In genomic region chr1:159923203-159924024, GRCh38 we compare ENCODE assay signal across 8 cellular contexts. TPM values are rescaled to one million over a fixed set of nuclear protein-coding genes. Genes with fewer than 3 reads are reported as not detected.
DNase-seq lines count a peak whose midpoint lies in the region; ATAC-seq and TF ChIP-seq lines count a peak whose summit lies in the region.

No MANE protein-coding gene starts in this region.

- no peak overlapping the region for H2AFZ ChIP-seq in Loucy (ENCODE audit: low read length)

- H3K36me3 ChIP-seq in H7 (replicated peaks; ENCODE audit: control insufficient read depth, insufficient read depth, low read length) (peaks cover 15% of the 10 kb centered on the region), Loucy (ENCODE audit: insufficient read depth, low read length) (peaks cover 28% of the 10 kb centered on the region), iPS-20b (ENCODE audit: insufficient read depth, low read depth, low read length) (peaks cover 35% of the 10 kb centered on the region)

- peak; percentile 66 for ATAC-seq in T-helper 17 cell

- H3K27ac ChIP-seq in angular gyrus (ENCODE audit: low read depth, low read length) (peak overlapping the region; percentile 67), iPS-20b (ENCODE audit: low read length) (no peak overlapping the region)

- no peak for TF ChIP-seq CTCF in Loucy (conservative IDR thresholded peaks at IDR 0.05; ENCODE audit: low read length)

- H3K27me3 Mint-ChIP-seq in T-helper 17 cell: no peaks in the 10 kb centered on the region

- H3K4me2 ChIP-seq in Loucy (ENCODE audit: low read depth, low read length, poor library complexity, severe bottlenecking): peak overlapping the region; percentile 99

- H3K27me3 ChIP-seq in H7 (ENCODE audit: control insufficient read depth, insufficient read depth, low read length) (peaks cover 3% of the 10 kb centered on the region), Loucy (ENCODE audit: insufficient read depth, low read length, poor library complexity, severe bottlenecking) (peaks cover 8% of the 10 kb centered on the region), iPS-20b (ENCODE audit: insufficient read depth, low read length) (peaks cover 19% of the 10 kb centered on the region)

- H3K9me3 ChIP-seq in Loucy (ENCODE audit: insufficient read depth, low read depth, low read length): no peaks in the 10 kb centered on the region
- H3K9me3 ChIP-seq in T-helper 17 cell (ENCODE audit: control insufficient read depth, low read length, poor library complexity, severe bottlenecking): no peaks in the 10 kb centered on the region
- no peaks in the 10 kb centered on the region for H3K9me3 ChIP-seq in iPS-20b (ENCODE audit: insufficient read depth, low read depth, low read length)

- peak overlapping the region; percentile 96 for H3K9ac ChIP-seq in Loucy (ENCODE audit: low read depth, low read length, poor library complexity, severe bottlenecking)
- peak overlapping the region; percentile 57; the same call in 1 of the 2 replicates for H3K9ac ChIP-seq in iPS-20b (ENCODE audit: low read depth, low read length)

- no peaks in the 10 kb centered on the region for H3K9me2 ChIP-seq in Loucy (replicated peaks; ENCODE audit: low read depth, low read length)

- H3K4me1 Mint-ChIP-seq in T-helper 17 cell: peaks cover 60% of the 10 kb centered on the region

- H3F3A ChIP-seq in Loucy (ENCODE audit: low read depth): no peaks in the 10 kb centered on the region

- peaks cover 57% of the 10 kb centered on the region for H3K4me1 ChIP-seq in Loucy (ENCODE audit: insufficient read depth, low read length, poor library complexity, severe bottlenecking)
- peaks cover 14% of the 10 kb centered on the region; the same call in 1 of the 2 replicates for H3K4me1 ChIP-seq in iPS-20b (ENCODE audit: insufficient read depth, low read length)

- DNase-seq in GDM1 (lab: John Stamatoyannopoulos, UW) (peak; percentile 66), H7 (peak; percentile 91), T-helper 17 cell (peak; percentile 73 to 92 (median 90)), middle frontal gyrus (ENCODE audit: extremely low spot score, low spot score) (no peak)
- DNase-seq in stimulated activated CD4-positive, alpha-beta T cell treated with anti-CD3 and anti-CD28 coated beads, Interleukin-12 subunit alpha, Interleukin-12 subunit beta, amount 100 ng/mL, for 4 hours: peak; percentile 46

- H3K4me3 ChIP-seq in H7 (ENCODE audit: insufficient read depth, low read depth, low read length) (peak overlapping the region; percentile 90), Loucy (ENCODE audit: low read length, poor library complexity, severe bottlenecking) (peak overlapping the region; percentile 91), iPS-20b (ENCODE audit: low read length) (peak overlapping the region; percentile 71)

- peaks cover 82% of the 10 kb centered on the region for H3K79me2 ChIP-seq in Loucy (ENCODE audit: insufficient read depth, low read length)

- peaks cover 10% of the 10 kb centered on the region for H3K36me3 Mint-ChIP-seq in T-helper 17 cell (ENCODE audit: low read depth)

- H3K4me3 Mint-ChIP-seq in T-helper 17 cell: peak overlapping the region; percentile 90

- H3K27ac Mint-ChIP-seq in T-helper 17 cell: peak overlapping the region; percentile 96

- peaks cover 68% of the 10 kb centered on the region for H4K20me1 ChIP-seq in Loucy (ENCODE audit: insufficient read depth, low read length, poor library complexity, severe bottlenecking)

RNA-seq across cellular contexts. Expression of gene TAGLN2, which starts 1.9 kb away (rescaled TPM):
- total RNA-seq in H7 (2014; rRNA removed; shearing (Covaris generic)): 242 and 387 TPM in 2 replicates
- 100 to 1,000 TPM; 515 to 717 TPM for total RNA-seq in T-helper 17 cell

RNA-seq across cellular contexts. Expression of gene IGSF9, which starts 22.0 kb away (rescaled TPM):
- 4.4 and 6.1 TPM in 2 replicates for total RNA-seq in H7 (2014; rRNA removed; shearing (Covaris generic))
- under 1 TPM in 1 of 2 donors, not detected in 1; 0.07 TPM for total RNA-seq in T-helper 17 cell

RNA-seq across cellular contexts. Expression of gene CFAP45, which starts 23.4 kb away (rescaled TPM):
- 0.17 and 1.6 TPM in 2 replicates for total RNA-seq in H7 (2014; rRNA removed; shearing (Covaris generic))
- 1 to 10 TPM; 4.6 to 6.3 TPM for total RNA-seq in T-helper 17 cell

RNA-seq across cellular contexts. Expression of gene SLAMF9, which starts 30.6 kb away (rescaled TPM):
- total RNA-seq in H7 (2014; rRNA removed; shearing (Covaris generic)): not detected in 2 replicates
- not detected for total RNA-seq in T-helper 17 cell
